1 cellular context compared by ENCODE assay signal in the genomic region with DNA sequence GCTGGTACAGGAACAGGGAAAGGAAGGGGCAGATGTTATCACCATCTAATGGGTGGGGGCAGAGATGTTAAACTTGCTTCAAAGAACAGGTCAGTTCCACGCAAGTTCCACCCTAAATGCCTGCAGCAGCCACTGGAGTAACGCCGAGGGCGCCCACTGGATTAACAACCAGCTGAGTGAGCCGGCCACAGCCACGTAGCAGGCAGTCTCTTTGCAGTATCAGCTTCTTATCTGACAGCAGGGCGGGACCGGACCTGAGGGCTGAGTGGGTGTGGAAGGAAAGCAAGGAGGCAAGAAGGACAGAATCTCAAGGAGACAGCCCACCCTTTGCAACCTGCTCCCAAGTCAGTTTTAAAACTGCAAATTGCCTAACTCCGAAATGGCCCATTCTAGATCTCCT.
TF ChIP-seq lines count a peak whose summit lies in the region.

No MANE protein-coding gene starts in this region.

TF ChIP-seq in GM23338, 12 proteins besides CTCF, POLR2A, EP300 and RAD21 (continued from another document):
- TF ChIP-seq, protein P1, sequence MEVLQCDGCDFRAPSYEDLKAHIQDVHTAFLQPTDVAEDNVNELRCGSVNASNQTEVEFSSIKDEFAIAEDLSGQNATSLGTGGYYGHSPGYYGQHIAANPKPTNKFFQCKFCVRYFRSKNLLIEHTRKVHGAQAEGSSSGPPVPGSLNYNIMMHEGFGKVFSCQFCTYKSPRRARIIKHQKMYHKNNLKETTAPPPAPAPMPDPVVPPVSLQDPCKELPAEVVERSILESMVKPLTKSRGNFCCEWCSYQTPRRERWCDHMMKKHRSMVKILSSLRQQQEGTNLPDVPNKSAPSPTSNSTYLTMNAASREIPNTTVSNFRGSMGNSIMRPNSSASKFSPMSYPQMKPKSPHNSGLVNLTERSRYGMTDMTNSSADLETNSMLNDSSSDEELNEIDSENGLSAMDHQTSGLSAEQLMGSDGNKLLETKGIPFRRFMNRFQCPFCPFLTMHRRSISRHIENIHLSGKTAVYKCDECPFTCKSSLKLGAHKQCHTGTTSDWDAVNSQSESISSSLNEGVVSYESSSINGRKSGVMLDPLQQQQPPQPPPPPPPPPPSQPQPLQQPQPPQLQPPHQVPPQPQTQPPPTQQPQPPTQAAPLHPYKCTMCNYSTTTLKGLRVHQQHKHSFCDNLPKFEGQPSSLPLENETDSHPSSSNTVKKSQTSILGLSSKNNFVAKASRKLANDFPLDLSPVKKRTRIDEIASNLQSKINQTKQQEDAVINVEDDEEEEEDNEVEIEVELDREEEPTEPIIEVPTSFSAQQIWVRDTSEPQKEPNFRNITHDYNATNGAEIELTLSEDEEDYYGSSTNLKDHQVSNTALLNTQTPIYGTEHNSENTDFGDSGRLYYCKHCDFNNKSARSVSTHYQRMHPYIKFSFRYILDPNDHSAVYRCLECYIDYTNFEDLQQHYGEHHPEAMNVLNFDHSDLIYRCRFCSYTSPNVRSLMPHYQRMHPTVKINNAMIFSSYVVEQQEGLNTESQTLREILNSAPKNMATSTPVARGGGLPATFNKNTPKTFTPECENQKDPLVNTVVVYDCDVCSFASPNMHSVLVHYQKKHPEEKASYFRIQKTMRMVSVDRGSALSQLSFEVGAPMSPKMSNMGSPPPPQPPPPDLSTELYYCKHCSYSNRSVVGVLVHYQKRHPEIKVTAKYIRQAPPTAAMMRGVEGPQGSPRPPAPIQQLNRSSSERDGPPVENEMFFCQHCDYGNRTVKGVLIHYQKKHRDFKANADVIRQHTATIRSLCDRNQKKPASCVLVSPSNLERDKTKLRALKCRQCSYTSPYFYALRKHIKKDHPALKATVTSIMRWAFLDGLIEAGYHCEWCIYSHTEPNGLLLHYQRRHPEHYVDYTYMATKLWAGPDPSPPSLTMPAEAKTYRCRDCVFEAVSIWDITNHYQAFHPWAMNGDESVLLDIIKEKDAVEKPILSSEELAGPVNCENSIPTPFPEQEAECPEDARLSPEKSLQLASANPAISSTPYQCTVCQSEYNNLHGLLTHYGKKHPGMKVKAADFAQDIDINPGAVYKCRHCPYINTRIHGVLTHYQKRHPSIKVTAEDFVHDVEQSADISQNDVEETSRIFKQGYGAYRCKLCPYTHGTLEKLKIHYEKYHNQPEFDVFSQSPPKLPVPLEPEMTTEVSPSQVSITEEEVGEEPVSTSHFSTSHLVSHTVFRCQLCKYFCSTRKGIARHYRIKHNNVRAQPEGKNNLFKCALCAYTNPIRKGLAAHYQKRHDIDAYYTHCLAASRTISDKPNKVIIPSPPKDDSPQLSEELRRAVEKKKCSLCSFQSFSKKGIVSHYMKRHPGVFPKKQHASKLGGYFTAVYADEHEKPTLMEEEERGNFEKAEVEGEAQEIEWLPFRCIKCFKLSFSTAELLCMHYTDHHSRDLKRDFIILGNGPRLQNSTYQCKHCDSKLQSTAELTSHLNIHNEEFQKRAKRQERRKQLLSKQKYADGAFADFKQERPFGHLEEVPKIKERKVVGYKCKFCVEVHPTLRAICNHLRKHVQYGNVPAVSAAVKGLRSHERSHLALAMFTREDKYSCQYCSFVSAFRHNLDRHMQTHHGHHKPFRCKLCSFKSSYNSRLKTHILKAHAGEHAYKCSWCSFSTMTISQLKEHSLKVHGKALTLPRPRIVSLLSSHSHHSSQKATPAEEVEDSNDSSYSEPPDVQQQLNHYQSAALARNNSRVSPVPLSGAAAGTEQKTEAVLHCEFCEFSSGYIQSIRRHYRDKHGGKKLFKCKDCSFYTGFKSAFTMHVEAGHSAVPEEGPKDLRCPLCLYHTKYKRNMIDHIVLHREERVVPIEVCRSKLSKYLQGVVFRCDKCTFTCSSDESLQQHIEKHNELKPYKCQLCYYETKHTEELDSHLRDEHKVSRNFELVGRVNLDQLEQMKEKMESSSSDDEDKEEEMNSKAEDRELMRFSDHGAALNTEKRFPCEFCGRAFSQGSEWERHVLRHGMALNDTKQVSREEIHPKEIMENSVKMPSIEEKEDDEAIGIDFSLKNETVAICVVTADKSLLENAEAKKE (CRISPR knock-in tag; IDR thresholded peaks at IDR 0.05) = no peak
- TF ChIP-seq ZNF331 (CRISPR knock-in tag; IDR thresholded peaks at IDR 0.05; ENCODE audit: low read depth) (no peak), POLR2AphosphoS5 (IDR thresholded peaks at IDR 0.05; ENCODE audit: low read depth) (no peak), ZNF114 (CRISPR knock-in tag; IDR thresholded peaks at IDR 0.05) (no peak), STAT1 (IDR thresholded peaks at IDR 0.05; ENCODE audit: unreplicated experiment) (no peak), NANOG (IDR thresholded peaks at IDR 0.05; ENCODE audit: borderline replicate concordance) (no peak), JUNB (IDR thresholded peaks at IDR 0.05; ENCODE audit: unreplicated experiment) (no peak)
- TF ChIP-seq, protein P2, sequence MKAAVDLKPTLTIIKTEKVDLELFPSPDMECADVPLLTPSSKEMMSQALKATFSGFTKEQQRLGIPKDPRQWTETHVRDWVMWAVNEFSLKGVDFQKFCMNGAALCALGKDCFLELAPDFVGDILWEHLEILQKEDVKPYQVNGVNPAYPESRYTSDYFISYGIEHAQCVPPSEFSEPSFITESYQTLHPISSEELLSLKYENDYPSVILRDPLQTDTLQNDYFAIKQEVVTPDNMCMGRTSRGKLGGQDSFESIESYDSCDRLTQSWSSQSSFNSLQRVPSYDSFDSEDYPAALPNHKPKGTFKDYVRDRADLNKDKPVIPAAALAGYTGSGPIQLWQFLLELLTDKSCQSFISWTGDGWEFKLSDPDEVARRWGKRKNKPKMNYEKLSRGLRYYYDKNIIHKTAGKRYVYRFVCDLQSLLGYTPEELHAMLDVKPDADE (IDR thresholded peaks at IDR 0.05) = no peak
